ENCODE assay signal across 8 cellular contexts in genomic region chr14:90060312-90060964, GRCh38. TPM values are rescaled to one million over a fixed set of nuclear protein-coding genes. Genes with fewer than 3 reads are reported as not detected.
DNase-seq lines count a peak whose midpoint lies in the region; ATAC-seq and TF ChIP-seq lines count a peak whose summit lies in the region.

No MANE protein-coding gene starts in this region.

- H3K4me3 ChIP-seq in kidney epithelial cell (ENCODE audit: low read depth, low read length) = peak overlapping the region; percentile 36

- H3K36me3 Mint-ChIP-seq in IgD-negative memory B cell = peaks cover 3% of the 10 kb centered on the region
- peaks cover 2% of the 10 kb centered on the region for H3K36me3 Mint-ChIP-seq in T-helper 1 cell treated with Interleukin-12 subunit alpha and Interleukin-12 subunit beta and Interleukin-4 antibody, amounts not matched to agents 30 μg/mL and 1 μg/mL, for 36 hours (ENCODE audit: low read depth)

- peaks cover 3 to 11% (median 10%) of the 10 kb centered on the region in 3 donors for H3K9me3 Mint-ChIP-seq in IgD-negative memory B cell
- no peaks in the 10 kb centered on the region for H3K9me3 Mint-ChIP-seq in T-helper 1 cell treated with Interleukin-12 subunit alpha and Interleukin-12 subunit beta and Interleukin-4 antibody, amounts not matched to agents 30 μg/mL and 1 μg/mL, for 36 hours

- no peaks in the 10 kb centered on the region for H3K36me3 ChIP-seq in kidney epithelial cell (ENCODE audit: control insufficient read depth, insufficient read depth, low read length)

- no peak overlapping the region for H3K27ac Mint-ChIP-seq in IgD-negative memory B cell
- H3K27ac Mint-ChIP-seq in T-helper 1 cell treated with Interleukin-12 subunit alpha and Interleukin-12 subunit beta and Interleukin-4 antibody, amounts not matched to agents 30 μg/mL and 1 μg/mL, for 36 hours = no peak overlapping the region

- peaks cover 53% of the 10 kb centered on the region for H3K27me3 ChIP-seq in kidney epithelial cell (ENCODE audit: control insufficient read depth, insufficient read depth, low read length)

- peaks cover 15 to 27% (median 21%) of the 10 kb centered on the region in 3 donors for H3K4me1 Mint-ChIP-seq in IgD-negative memory B cell
- H3K4me1 Mint-ChIP-seq in T-helper 1 cell treated with Interleukin-12 subunit alpha and Interleukin-12 subunit beta and Interleukin-4 antibody, amounts not matched to agents 30 μg/mL and 1 μg/mL, for 36 hours (ENCODE audit: low read depth) = peaks cover 16% of the 10 kb centered on the region

- H3K4me3 Mint-ChIP-seq in IgD-negative memory B cell = peak overlapping the region; percentile 66 to 83 (median 76)
- H3K4me3 Mint-ChIP-seq in T-helper 1 cell treated with Interleukin-12 subunit alpha and Interleukin-12 subunit beta and Interleukin-4 antibody, amounts not matched to agents 30 μg/mL and 1 μg/mL, for 36 hours = peak overlapping the region; percentile 45

- DNase-seq in DMS153 (lab: John Stamatoyannopoulos, UW) (peak; percentile 40), kidney epithelial cell (ENCODE audit: low read depth) (no peak), GF-D8 (lab: John Stamatoyannopoulos, UW) (no peak)
- DNase-seq in central memory CD4-positive, alpha-beta T cell = peak; percentile 3
- DNase-seq in stimulated activated CD4-positive, alpha-beta T cell treated with anti-CD3 and anti-CD28 coated beads, Interleukin-12 subunit alpha, Interleukin-12 subunit beta, amount 100 ng/mL, for 48 hours (ENCODE audit: low read depth in 2 of 3, low spot score in 1 of 3) = peak; percentile 15 to 47 (median 34)

- H3K27me3 Mint-ChIP-seq in IgD-negative memory B cell = peaks cover 52% of the 10 kb centered on the region
- peaks cover 79% of the 10 kb centered on the region for H3K27me3 Mint-ChIP-seq in T-helper 1 cell treated with Interleukin-12 subunit alpha and Interleukin-12 subunit beta and Interleukin-4 antibody, amounts not matched to agents 30 μg/mL and 1 μg/mL, for 36 hours (ENCODE audit: low read depth)

- peak; percentile 39 for TF ChIP-seq CTCF in kidney epithelial cell (IDR thresholded peaks at IDR 0.05; ENCODE audit: insufficient read depth, low read length, poor library complexity, severe bottlenecking)

- ATAC-seq in GM21526 (IDR thresholded peaks at IDR 0.05; ENCODE audit: low FRiP score, unreplicated experiment) = peak; percentile 51

RNA-seq across cellular contexts. Expression of gene KCNK13, which starts 1.4 kb away (rescaled TPM):
- polyA plus RNA-seq in IgD-negative memory B cell = not detected
- 0.13 and 0.89 TPM in 2 replicates for total RNA-seq in kidney epithelial cell

Comparison
In these comparisons a context has a peak if more than half of its experiments do, and no peak if none do; other contexts are left out.
1. DNase-seq: peak in DMS153 (single experiment), central memory CD4-positive, alpha-beta T cell (single experiment) and stimulated activated CD4-positive, alpha-beta T cell treated with anti-CD3 and anti-CD28 coated beads, Interleukin-12 subunit alpha, Interleukin-12 subunit beta, amount 100 ng/mL, for 48 hours (3 of 3); none in kidney epithelial cell (single experiment) and GF-D8 (single experiment).